Comparison of ENCODE assay signal across 14 cellular contexts in the genomic region with DNA sequence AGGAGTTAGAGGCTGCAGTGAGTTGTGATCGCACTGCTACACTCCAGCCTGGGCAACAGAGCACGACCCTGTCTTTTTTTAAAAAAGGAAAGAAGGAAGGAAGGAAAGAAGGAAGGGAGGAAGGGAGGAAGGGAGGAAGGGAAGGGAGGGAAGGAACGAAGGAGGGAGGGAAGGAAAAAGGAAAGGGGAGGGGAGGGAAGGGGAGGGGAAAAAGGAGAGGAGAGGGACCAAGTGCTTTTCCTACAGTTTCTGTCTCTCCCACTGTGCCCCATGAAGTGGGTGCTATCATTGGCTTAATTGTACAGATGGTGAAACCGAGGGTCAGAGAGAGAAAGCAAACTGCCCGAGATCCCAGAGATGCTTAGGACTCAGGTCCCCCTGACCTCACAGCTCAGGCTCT. TPM values are rescaled to one million over a fixed set of nuclear protein-coding genes. Genes with fewer than 3 reads are reported as not detected.
DNase-seq lines count a peak whose midpoint lies in the region; ATAC-seq and TF ChIP-seq lines count a peak whose summit lies in the region.
"Had no signal": no experiment of that assay in that cellular context is flagged by ENCODE, and none has a peak within 500 bp of the region (broad histone marks: within the 10 kb centered on the region; RNA-seq: fewer than 3 reads in every experiment).

No MANE protein-coding gene starts in this region.

- H3K9me3 Mint-ChIP-seq in T-helper 2 cell treated with Interferon-gamma antibody and Interleukin-4, amounts not matched to agents 5 μg/mL and 100 μg/mL, for 36 hours, result no peaks in the 10 kb centered on the region
- no peaks in the 10 kb centered on the region for H3K9me3 Mint-ChIP-seq in natural killer cell treated with Interleukin-12 subunit alpha and Interleukin-12 subunit beta and Interleukin-15 and Interleukin-18, amount 100 ng/mL, for 72 hours
- H3K9me3 Mint-ChIP-seq in natural killer cell, result no peaks in the 10 kb centered on the region
- H3K9me3 Mint-ChIP-seq in dendritic cell treated with granulocyte-macrophage colony-stimulating factor and Interleukin-4, amounts not matched to agents 40 ng/mL and 50 ng/mL, for 4 days, result no peaks in the 10 kb centered on the region
- no peaks in the 10 kb centered on the region for H3K9me3 Mint-ChIP-seq in stimulated activated naive B cell treated with anti-CD40 and anti-IgM and Interleukin-4, amounts not matched to agents 10 μg/mL and 1 μg/mL and 100 μg/mL, for 72 hours
- H3K9me3 Mint-ChIP-seq: CD8-positive, alpha-beta memory T cell had no signal

- peaks cover 10% of the 10 kb centered on the region for H3K36me3 Mint-ChIP-seq in T-helper 2 cell treated with Interferon-gamma antibody and Interleukin-4, amounts not matched to agents 5 μg/mL and 100 μg/mL, for 36 hours (ENCODE audit: low read depth)
- no peaks in the 10 kb centered on the region for H3K36me3 Mint-ChIP-seq in natural killer cell treated with Interleukin-12 subunit alpha and Interleukin-12 subunit beta and Interleukin-15 and Interleukin-18, amount 100 ng/mL, for 72 hours
- H3K36me3 Mint-ChIP-seq in natural killer cell, result no peaks in the 10 kb centered on the region
- no peaks in the 10 kb centered on the region for H3K36me3 Mint-ChIP-seq in dendritic cell treated with granulocyte-macrophage colony-stimulating factor and Interleukin-4, amounts not matched to agents 40 ng/mL and 50 ng/mL, for 4 days (ENCODE audit: low read depth)
- peaks cover 20 to 38% of the 10 kb centered on the region in 2 donors for H3K36me3 Mint-ChIP-seq in stimulated activated naive B cell treated with anti-CD40 and anti-IgM and Interleukin-4, amounts not matched to agents 10 μg/mL and 1 μg/mL and 100 μg/mL, for 72 hours

- H3K27ac Mint-ChIP-seq in T-helper 2 cell treated with Interferon-gamma antibody and Interleukin-4, amounts not matched to agents 5 μg/mL and 100 μg/mL, for 36 hours, result peak overlapping the region; percentile 89
- H3K27ac Mint-ChIP-seq in natural killer cell treated with Interleukin-12 subunit alpha and Interleukin-12 subunit beta and Interleukin-15 and Interleukin-18, amount 100 ng/mL, for 72 hours, result peak overlapping the region; percentile 43 to 89
- no peak overlapping the region for H3K27ac Mint-ChIP-seq in natural killer cell
- peak overlapping the region; percentile 70 for H3K27ac Mint-ChIP-seq in dendritic cell treated with granulocyte-macrophage colony-stimulating factor and Interleukin-4, amounts not matched to agents 40 ng/mL and 50 ng/mL, for 4 days
- H3K27ac Mint-ChIP-seq in stimulated activated naive B cell treated with anti-CD40 and anti-IgM and Interleukin-4, amounts not matched to agents 10 μg/mL and 1 μg/mL and 100 μg/mL, for 72 hours, result peak overlapping the region; percentile 72

- intact Hi-C loops in natural killer cell (cut with micrococcal nuclease), result no loop called here
- intact Hi-C loops in dendritic cell treated with granulocyte-macrophage colony-stimulating factor and Interleukin-4, amounts not matched to agents 40 ng/mL and 50 ng/mL, for 4 days (cut with micrococcal nuclease), result no loop called here

- peaks cover 54% of the 10 kb centered on the region for H3K4me1 Mint-ChIP-seq in T-helper 2 cell treated with Interferon-gamma antibody and Interleukin-4, amounts not matched to agents 5 μg/mL and 100 μg/mL, for 36 hours (ENCODE audit: low read depth)
- H3K4me1 Mint-ChIP-seq in natural killer cell treated with Interleukin-12 subunit alpha and Interleukin-12 subunit beta and Interleukin-15 and Interleukin-18, amount 100 ng/mL, for 72 hours (ENCODE audit: low read depth in 2 of 2), result peaks cover 44 to 62% of the 10 kb centered on the region in 2 donors
- H3K4me1 Mint-ChIP-seq in natural killer cell, result peaks cover 0 to 15% of the 10 kb centered on the region in 2 donors
- H3K4me1 Mint-ChIP-seq in dendritic cell treated with granulocyte-macrophage colony-stimulating factor and Interleukin-4, amounts not matched to agents 40 ng/mL and 50 ng/mL, for 4 days (ENCODE audit: low read depth), result peaks cover 75% of the 10 kb centered on the region
- H3K4me1 Mint-ChIP-seq in stimulated activated naive B cell treated with anti-CD40 and anti-IgM and Interleukin-4, amounts not matched to agents 10 μg/mL and 1 μg/mL and 100 μg/mL, for 72 hours, result peaks cover 58 to 62% of the 10 kb centered on the region in 2 donors
- H3K4me1 Mint-ChIP-seq: CD8-positive, alpha-beta memory T cell had no signal

- H3K27me3 Mint-ChIP-seq in T-helper 2 cell treated with Interferon-gamma antibody and Interleukin-4, amounts not matched to agents 5 μg/mL and 100 μg/mL, for 36 hours (ENCODE audit: low read depth), result no peaks in the 10 kb centered on the region
- peaks cover 0 to 4% of the 10 kb centered on the region in 2 donors for H3K27me3 Mint-ChIP-seq in natural killer cell treated with Interleukin-12 subunit alpha and Interleukin-12 subunit beta and Interleukin-15 and Interleukin-18, amount 100 ng/mL, for 72 hours
- H3K27me3 Mint-ChIP-seq in natural killer cell (ENCODE audit: low read depth in 2 of 2), result peaks cover 0 to 8% of the 10 kb centered on the region in 2 donors
- H3K27me3 Mint-ChIP-seq in dendritic cell treated with granulocyte-macrophage colony-stimulating factor and Interleukin-4, amounts not matched to agents 40 ng/mL and 50 ng/mL, for 4 days, result peaks cover 3% of the 10 kb centered on the region
- H3K27me3 Mint-ChIP-seq in stimulated activated naive B cell treated with anti-CD40 and anti-IgM and Interleukin-4, amounts not matched to agents 10 μg/mL and 1 μg/mL and 100 μg/mL, for 72 hours, result no peaks in the 10 kb centered on the region

- no peak for DNase-seq in T-helper 2 cell treated with Interferon-gamma antibody and Interleukin-4, amounts not matched to agents 5 μg/mL and 100 μg/mL, for 36 hours (ENCODE audit: low spot score)
- DNase-seq in T-helper 2 cell (no peak), natural killer cell (no peak), hepatic stellate cell (ENCODE audit: low spot score) (no peak)
- no peak for DNase-seq in natural killer cell treated with Interleukin-12 subunit alpha and Interleukin-12 subunit beta and Interleukin-15 and Interleukin-18, amount 100 ng/mL, for 72 hours (ENCODE audit: low spot score)
- DNase-seq in stimulated activated naive B cell treated with anti-CD40 and anti-IgM and Interleukin-4, amounts not matched to agents 10 μg/mL and 1 μg/mL and 100 μg/mL, for 72 hours, result no peak
- no peak for DNase-seq in stimulated activated CD4-positive, alpha-beta T cell treated with anti-CD3 and anti-CD28 coated beads, Interleukin-4, amount 100 ng/mL, for 4 hours
- DNase-seq: 8988T; CD8-positive, alpha-beta memory T cell; DMS79 treated with DMSO at 0.1 percent for 48 hours; NCI-H187 treated with DMSO at 0.1 percent for 48 hours; NCI-H446; NK-92 treated with Interleukin-12 subunit alpha and Interleukin-12 subunit beta, amount 100 ng/mL, for 24 hours had no signal

- peak overlapping the region; percentile 62 for H3K4me3 Mint-ChIP-seq in T-helper 2 cell treated with Interferon-gamma antibody and Interleukin-4, amounts not matched to agents 5 μg/mL and 100 μg/mL, for 36 hours
- H3K4me3 Mint-ChIP-seq in natural killer cell treated with Interleukin-12 subunit alpha and Interleukin-12 subunit beta and Interleukin-15 and Interleukin-18, amount 100 ng/mL, for 72 hours, result no peak overlapping the region
- H3K4me3 Mint-ChIP-seq in natural killer cell, result no peak overlapping the region
- H3K4me3 Mint-ChIP-seq in dendritic cell treated with granulocyte-macrophage colony-stimulating factor and Interleukin-4, amounts not matched to agents 40 ng/mL and 50 ng/mL, for 4 days, result no peak overlapping the region
- H3K4me3 Mint-ChIP-seq in stimulated activated naive B cell treated with anti-CD40 and anti-IgM and Interleukin-4, amounts not matched to agents 10 μg/mL and 1 μg/mL and 100 μg/mL, for 72 hours, result no peak overlapping the region
- H3K4me3 Mint-ChIP-seq: CD8-positive, alpha-beta memory T cell had no signal

- no peak for TF ChIP-seq CTCF in natural killer cell (IDR thresholded peaks at IDR 0.05)

- no peak for ATAC-seq in natural killer cell treated with Interleukin-12 subunit alpha and Interleukin-12 subunit beta and Interleukin-15 and Interleukin-18, amount 100 ng/mL, for 72 hours
- ATAC-seq in natural killer cell, result no peak
- no peak for ATAC-seq in stimulated activated naive B cell treated with anti-CD40 and anti-IgM and Interleukin-4, amounts not matched to agents 10 μg/mL and 1 μg/mL and 100 μg/mL, for 72 hours (replicated peaks)

RNA-seq across cellular contexts. Expression of gene SOCS1, which starts 57.6 kb away (rescaled TPM):
- 100 to 1,000 TPM; 199 to 299 TPM for total RNA-seq in natural killer cell treated with Interleukin-12 subunit alpha and Interleukin-12 subunit beta and Interleukin-15 and Interleukin-18, amount 100 ng/mL, for 72 hours
- total RNA-seq in natural killer cell, result 10 to 100 TPM; 21.7 to 74.7 (median 27.2) TPM

Comparison
In these comparisons a context has a peak if more than half of its experiments do, and no peak if none do; other contexts are left out.
1. H3K27ac Mint-ChIP-seq: peak in T-helper 2 cell treated with Interferon-gamma antibody and Interleukin-4, amounts not matched to agents 5 μg/mL and 100 μg/mL, for 36 hours (single experiment), natural killer cell treated with Interleukin-12 subunit alpha and Interleukin-12 subunit beta and Interleukin-15 and Interleukin-18, amount 100 ng/mL, for 72 hours (2 of 2), dendritic cell treated with granulocyte-macrophage colony-stimulating factor and Interleukin-4, amounts not matched to agents 40 ng/mL and 50 ng/mL, for 4 days (single experiment) and stimulated activated naive B cell treated with anti-CD40 and anti-IgM and Interleukin-4, amounts not matched to agents 10 μg/mL and 1 μg/mL and 100 μg/mL, for 72 hours (single experiment); none in natural killer cell (0 of 2).